In genomic region chr5:117812866-117813265, GRCh38 we compare ENCODE assay signal across 20 cellular contexts.
DNase-seq lines count a peak whose midpoint lies in the region; ATAC-seq lines count a peak whose summit lies in the region.
"Had no signal": no experiment of that assay in that cellular context is flagged by ENCODE, and none has a peak within 500 bp of the region (broad histone marks: within the 10 kb centered on the region; RNA-seq: fewer than 3 reads in every experiment).

No MANE protein-coding gene starts in this region.

- ATAC-seq in GM18861 (IDR thresholded peaks at IDR 0.05; ENCODE audit: unreplicated experiment), result no peak
- ATAC-seq: A549, GM12878, GM23338 had no signal

- DNase-seq in A172 (ENCODE audit: low spot score), result peak; percentile 23
- DNase-seq in astrocyte of the hippocampus (ENCODE audit: low read depth, low spot score), result peak; percentile 16
- peak; percentile 9 for DNase-seq in iris pigment epithelial cell (ENCODE audit: low read depth)
- DNase-seq in NCI-H82 (lab: John Stamatoyannopoulos, UW), result no peak
- no peak for DNase-seq in HCEC 1CT
- DNase-seq: ACHN; AML-193; BE2C; CD4-positive, alpha-beta T cell; CD8-positive, alpha-beta memory T cell; DMS 273 treated with DMSO at 0.1 percent for 48 hours; DMS79; EL; GDM1; H9; HFFc6 had no signal

Comparison
In these comparisons a context has a peak if more than half of its experiments do, and no peak if none do; other contexts are left out.
1. DNase-seq: peak in A172 (single experiment), astrocyte of the hippocampus (single experiment) and iris pigment epithelial cell (single experiment); none in NCI-H82 (single experiment) and HCEC 1CT (single experiment).